10 cellular contexts compared by ENCODE assay signal in genomic region chr4:126583509-126583908, GRCh38.
A peak's percentile ranks its signal among the peaks of the same experiment; 100 is the strongest.
DNase-seq lines count a peak whose midpoint lies in the region; ATAC-seq and TF ChIP-seq lines count a peak whose summit lies in the region.
"Had no signal": no experiment of that assay in that cellular context is flagged by ENCODE, and none has a peak within 500 bp of the region (broad histone marks: within the 10 kb centered on the region; RNA-seq: fewer than 3 reads in every experiment).

No MANE protein-coding gene starts in this region.

- H3K4me1 ChIP-seq in left lung, result no peaks in the 10 kb centered on the region

- H3K9me3 ChIP-seq in left lung, result peaks cover 0 to 11% of the 10 kb centered on the region in 2 donors

- no peak overlapping the region for H3K4me3 ChIP-seq in GM12865 (ENCODE audit: low read depth, low read length)
- H3K4me3 ChIP-seq in left lung, result no peak overlapping the region

- ATAC-seq in left lung (peak; percentile 50), GM18873 (IDR thresholded peaks at IDR 0.05; ENCODE audit: low FRiP score, unreplicated experiment) (no peak)

- TF ChIP-seq CTCF in GM12865 (IDR thresholded peaks at IDR 0.05; ENCODE audit: insufficient read depth, low read depth, low read length, missing control alignments), result peak; percentile 24
- TF ChIP-seq CTCF in left lung (IDR thresholded peaks at IDR 0.05), result peak in 1 of 2 donors; percentile 14

- no peaks in the 10 kb centered on the region for H3K27me3 ChIP-seq in left lung

- no peaks in the 10 kb centered on the region for H3K36me3 ChIP-seq in left lung

- intact Hi-C loops in left lung (cut with DNase I), result no loop called here

- no peak overlapping the region for H3K27ac ChIP-seq in left lung

- DNase-seq in GM12865 (ENCODE audit: low read depth) (peak; percentile 25), Kasumi-1 (lab: John Stamatoyannopoulos, UW) (peak; percentile 63 to 68), amniotic epithelial cell (ENCODE audit: low read depth) (peak; percentile 45), left lung (no peak), kidney tubule cell (ENCODE audit: low spot score) (no peak), NCI-H526 treated with DMSO at 0.1 percent for 48 hours (lab: John Stamatoyannopoulos, UW) (no peak), GF-D8 (lab: John Stamatoyannopoulos, UW) (no peak)
- DNase-seq: naive B cell; stimulated activated CD4-positive, alpha-beta T cell treated with anti-CD3 and anti-CD28 coated beads, Interleukin-2, amount 100 ng/mL, for 48 hours had no signal

Comparison
In these comparisons a context has a peak if more than half of its experiments do, and no peak if none do; other contexts are left out.
1. DNase-seq: peak in GM12865 (single experiment), Kasumi-1 (2 of 2) and amniotic epithelial cell (single experiment); none in left lung (0 of 2), kidney tubule cell (single experiment), NCI-H526 treated with DMSO at 0.1 percent for 48 hours (single experiment) and GF-D8 (single experiment).